ENCODE assay signal across 25 cellular contexts in the genomic region with DNA sequence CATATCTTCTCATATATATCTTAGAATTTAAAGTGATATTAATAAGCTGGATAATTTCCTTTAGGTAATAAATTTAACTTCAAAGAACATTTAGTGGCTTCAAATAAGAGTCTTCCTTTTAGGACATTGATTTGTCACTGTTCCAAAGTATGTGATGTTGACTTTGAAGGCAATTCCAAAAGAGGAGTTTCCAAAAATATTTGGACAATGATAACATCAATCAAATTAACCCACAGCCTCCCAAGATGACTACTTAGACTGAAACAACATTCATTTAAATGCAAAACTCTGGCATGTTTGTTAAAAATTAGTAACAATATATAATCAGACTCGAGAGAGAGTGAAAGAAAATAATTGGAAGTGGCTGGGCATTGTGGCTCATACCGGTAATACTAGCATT.
"Had no signal": no experiment of that assay in that cellular context is flagged by ENCODE, and none has a peak within 500 bp of the region (broad histone marks: within the 10 kb centered on the region; RNA-seq: fewer than 3 reads in every experiment).

No MANE protein-coding gene starts in this region.

- FAIRE-seq: keratinocyte, pancreas had no signal

- H3K4me3 ChIP-seq: body of pancreas, cardiac muscle cell, lower lobe of right lung, pancreas, psoas muscle, right atrium auricular region, thyroid gland had no signal

- H3K27me3 ChIP-seq: body of pancreas, cardiac muscle cell, foreskin keratinocyte, pancreas, right atrium auricular region, thyroid gland had no signal

- H3K36me3 ChIP-seq: cardiac muscle cell, lower lobe of right lung, pancreas, right atrium auricular region, thyroid gland had no signal

- H3K27ac ChIP-seq: body of pancreas, cardiac muscle cell, foreskin keratinocyte, lower lobe of right lung, pancreas, psoas muscle, right atrium auricular region, VCaP had no signal

- H3K27ac Mint-ChIP-seq: activated CD4-positive, alpha-beta T cell treated with anti-CD3 and anti-CD28 coated beads, Interleukin-2, amount 10 ng/mL, durations not matched to agents 7 days and 5 days; activated CD8-positive, alpha-beta memory T cell treated with anti-CD3 and anti-CD28 coated beads, Interleukin-2, amount 10 ng/mL, durations not matched to agents 7 days and 5 days; activated CD8-positive, alpha-beta T cell treated with anti-CD3 and anti-CD28 coated beads for 36 hours; activated naive CD8-positive, alpha-beta T cell treated with anti-CD3 and anti-CD28 coated beads, Interleukin-2, amount 50 U/mL, for 24 hours; naive thymus-derived CD4-positive, alpha-beta T cell; stimulated activated naive CD8-positive, alpha-beta T cell treated with anti-CD3 and anti-CD28 coated beads, Interleukin-15, Interleukin-2, amounts not matched to agents 100 ng/mL and 50 ng/mL, for 24 hours had no signal

- H3K9me3 ChIP-seq: body of pancreas, lower lobe of right lung, pancreas, psoas muscle, right atrium auricular region, thyroid gland had no signal

- H3K9me3 Mint-ChIP-seq: activated CD4-positive, alpha-beta T cell treated with anti-CD3 and anti-CD28 coated beads, Interleukin-2, amount 10 ng/mL, durations not matched to agents 7 days and 5 days; activated CD8-positive, alpha-beta T cell treated with anti-CD3 and anti-CD28 coated beads for 36 hours; activated naive CD8-positive, alpha-beta T cell treated with anti-CD3 and anti-CD28 coated beads, Interleukin-2, amount 50 U/mL, for 24 hours; naive thymus-derived CD4-positive, alpha-beta T cell; stimulated activated naive CD8-positive, alpha-beta T cell treated with anti-CD3 and anti-CD28 coated beads, Interleukin-15, Interleukin-2, amounts not matched to agents 100 ng/mL and 50 ng/mL, for 24 hours had no signal

- H3K4me3 Mint-ChIP-seq: activated CD4-positive, alpha-beta T cell treated with anti-CD3 and anti-CD28 coated beads, Interleukin-2, amount 10 ng/mL, durations not matched to agents 7 days and 5 days; activated CD8-positive, alpha-beta memory T cell treated with anti-CD3 and anti-CD28 coated beads, Interleukin-2, amount 10 ng/mL, durations not matched to agents 7 days and 5 days; activated CD8-positive, alpha-beta T cell treated with anti-CD3 and anti-CD28 coated beads for 36 hours; activated naive CD8-positive, alpha-beta T cell treated with anti-CD3 and anti-CD28 coated beads, Interleukin-2, amount 50 U/mL, for 24 hours; naive thymus-derived CD4-positive, alpha-beta T cell; stimulated activated naive CD8-positive, alpha-beta T cell treated with anti-CD3 and anti-CD28 coated beads, Interleukin-15, Interleukin-2, amounts not matched to agents 100 ng/mL and 50 ng/mL, for 24 hours had no signal

- H3K4me1 ChIP-seq: foreskin keratinocyte, pancreas had no signal

- H3K36me3 Mint-ChIP-seq: activated CD8-positive, alpha-beta memory T cell treated with anti-CD3 and anti-CD28 coated beads, Interleukin-2, amount 10 ng/mL, durations not matched to agents 7 days and 5 days; naive thymus-derived CD4-positive, alpha-beta T cell had no signal

- H3K27me3 Mint-ChIP-seq: activated CD4-positive, alpha-beta T cell treated with anti-CD3 and anti-CD28 coated beads, Interleukin-2, amount 10 ng/mL, durations not matched to agents 7 days and 5 days; activated CD8-positive, alpha-beta T cell treated with anti-CD3 and anti-CD28 coated beads for 36 hours; stimulated activated naive CD8-positive, alpha-beta T cell treated with anti-CD3 and anti-CD28 coated beads, Interleukin-15, Interleukin-2, amounts not matched to agents 100 ng/mL and 50 ng/mL, for 24 hours had no signal

- DNase-seq: activated CD4-positive, alpha-beta T cell treated with anti-CD3 and anti-CD28 coated beads, Interleukin-2, amount 10 ng/mL, durations not matched to agents 7 days and 5 days; activated CD8-positive, alpha-beta memory T cell treated with anti-CD3 and anti-CD28 coated beads, Interleukin-2, amount 10 ng/mL, durations not matched to agents 7 days and 5 days; activated CD8-positive, alpha-beta T cell treated with anti-CD3 and anti-CD28 coated beads for 36 hours; activated effector memory CD4-positive, alpha-beta T cell treated with anti-CD3 and anti-CD28 coated beads, Interleukin-2, amount 50 U/mL, for 16 hours; activated naive CD4-positive, alpha-beta T cell treated with anti-CD3 and anti-CD28 coated beads, Interleukin-2, amount 50 U/mL, for 16 hours; activated naive CD8-positive, alpha-beta T cell treated with anti-CD3 and anti-CD28 coated beads, Interleukin-2, amount 50 U/mL, for 24 hours; activated T-cell treated with anti-CD3 and anti-CD28 coated beads for 4 hours; body of pancreas; cortex of kidney; erythroblast; foreskin keratinocyte; left colon; lower lobe of right lung; mesendoderm; naive thymus-derived CD4-positive, alpha-beta T cell; pancreas; psoas muscle; stimulated activated CD4-positive, alpha-beta T cell treated with anti-CD3 and anti-CD28 coated beads, Interleukin-12 subunit alpha, Interleukin-12 subunit beta, amount 100 ng/mL, for 4 hours; substantia nigra; thyroid gland had no signal
